13 cellular contexts compared by ENCODE assay signal in the genomic region with DNA sequence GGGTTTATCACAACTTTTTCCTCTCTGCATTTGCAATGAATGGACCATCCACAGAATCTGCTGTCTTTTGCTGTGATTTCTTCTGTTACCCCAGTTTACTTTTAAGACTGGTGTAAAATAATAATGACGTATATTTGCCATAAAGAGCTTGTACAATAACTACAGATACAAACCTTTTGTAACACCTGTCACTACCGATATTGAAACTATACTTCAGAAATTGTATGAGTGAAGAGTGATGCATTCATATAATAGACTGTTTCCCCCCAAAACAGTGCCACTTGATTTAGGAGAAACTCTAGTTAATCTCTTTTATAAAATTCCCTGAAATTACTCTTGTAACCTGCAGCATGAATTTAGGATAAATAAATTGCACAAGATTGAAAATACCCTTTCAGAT. TPM values are rescaled to one million over a fixed set of nuclear protein-coding genes. Genes with fewer than 3 reads are reported as not detected.
DNase-seq lines count a peak whose midpoint lies in the region; ATAC-seq and TF ChIP-seq lines count a peak whose summit lies in the region.
"Had no signal": no experiment of that assay in that cellular context is flagged by ENCODE, and none has a peak within 500 bp of the region (broad histone marks: within the 10 kb centered on the region; RNA-seq: fewer than 3 reads in every experiment).

No MANE protein-coding gene starts in this region.

- H3K4me2 ChIP-seq in HCT116 (ENCODE audit: low read length) = no peak overlapping the region

- TF ChIP-seq EP300 in stomach (IDR thresholded peaks at IDR 0.05) = no peak

- TF ChIP-seq POLR2A in HCT116 (IDR thresholded peaks at IDR 0.05; ENCODE audit: borderline replicate concordance, extremely low read depth, insufficient read depth, insufficient read length) (no peak), stomach (IDR thresholded peaks at IDR 0.05) (no peak)

- intact Hi-C loops in HCT116 (cut with micrococcal nuclease) (no loop called here), left lung (cut with DNase I) (no loop called here), stomach (cut with DNase I; ENCODE audit: low total_unique reads) (no loop called here)

- H3K4me3 ChIP-seq in HCT116 (replicated peaks in 1 of 2; ENCODE audit: low read depth in 1 of 2, low read length in 2 of 2) (no peak overlapping the region), SJSA1 (no peak overlapping the region), left lung (no peak overlapping the region), stomach (no peak overlapping the region)

- no peak overlapping the region for H3K9ac ChIP-seq in HCT116 (ENCODE audit: low read length)

- TF ChIP-seq RAD21 in HCT116 (IDR thresholded peaks at IDR 0.05; ENCODE audit: low read depth) = no peak

- TF ChIP-seq CTCF in HCT116 (IDR thresholded peaks at IDR 0.05 in 2 of 3, conservative IDR thresholded peaks at IDR 0.05 in 1 of 3; ENCODE audit: borderline replicate concordance in 1 of 3, insufficient read depth in 1 of 3, low read depth in 2 of 3, low read length in 2 of 3) (no peak), left lung (IDR thresholded peaks at IDR 0.05) (no peak), stomach (IDR thresholded peaks at IDR 0.05) (no peak)

- BruUV-seq in HCT116 (replicated peaks; lab: Mats Ljungman, UMichigan) = no TSS peak

- no peaks in the 10 kb centered on the region for H3K79me2 ChIP-seq in HCT116 (ENCODE audit: insufficient read depth, low read length)

- CTCF ChIA-PET in HCT116 (lab: Charles Lee) = no interaction called here

- WGBS in stomach, 5 donors = 82 to 87% (median 83%) methylated on average over 2 of the region's 2 CpGs

- POLR2A ChIA-PET in HCT116 (lab: Charles Lee) = no interaction called here

- no peak overlapping the region for H3K27ac ChIP-seq in HCT116 (ENCODE audit: low read depth, low read length)
- H3K27ac ChIP-seq in SJSA1 = peak overlapping the region; percentile 88
- H3K27ac ChIP-seq in left lung = peak overlapping the region; percentile 18 to 33
- H3K27ac ChIP-seq in stomach = peak overlapping the region in 4 of 5 donors; percentile 41 to 83 (median 80)

- ATAC-seq in HCT116 (no peak), left lung (no peak), HG03432 (IDR thresholded peaks at IDR 0.05; ENCODE audit: unreplicated experiment) (no peak)

- RAD21 ChIA-PET in HCT116 (lab: Charles Lee; ENCODE audit: low non-redundant PET in 1 of 2, low total read pairs in 2 of 2, uncharacterized antibody in 2 of 2, unreplicated experiment in 2 of 2) = no interaction called here

- no peaks in the 10 kb centered on the region for H3K36me3 ChIP-seq in HCT116 (ENCODE audit: control insufficient read depth in 1 of 2, insufficient read depth in 2 of 2, low read length in 2 of 2)
- H3K36me3 ChIP-seq in SJSA1 = no peaks in the 10 kb centered on the region
- no peaks in the 10 kb centered on the region for H3K36me3 ChIP-seq in left lung
- no peaks in the 10 kb centered on the region for H3K36me3 ChIP-seq in stomach

- peaks cover 3 to 32% of the 10 kb centered on the region in 2 experiments; a peak in 2 of 4 replicates for H3K4me1 ChIP-seq in HCT116 (ENCODE audit: control insufficient read depth in 1 of 2, insufficient read depth in 2 of 2, low read length in 2 of 2)
- H3K4me1 ChIP-seq in SJSA1 (replicated peaks) = peaks cover 66% of the 10 kb centered on the region
- no peaks in the 10 kb centered on the region for H3K4me1 ChIP-seq in left lung
- peaks cover 0 to 20% (median 4%) of the 10 kb centered on the region in 4 donors for H3K4me1 ChIP-seq in stomach

- DNase-seq in HCT116 (ENCODE audit: low read depth, low spot score) = no peak
- no peak for DNase-seq in SJSA1 (ENCODE audit: low read depth in 1 of 2, low spot score in 2 of 2)
- no peak for DNase-seq in left lung
- no peak for DNase-seq in stomach
- DNase-seq in NOMO-1 treated with dmso at 0.1 percent for 144 hours (lab: John Stamatoyannopoulos, UW; ENCODE audit: unreplicated experiment) = no peak
- DNase-seq in stimulated activated CD4-positive, alpha-beta T cell treated with anti-CD3 and anti-CD28 coated beads, Interleukin-2, amount 100 ng/mL, for 48 hours = no peak
- DNase-seq: activated effector memory CD4-positive, alpha-beta T cell treated with anti-CD3 and anti-CD28 coated beads, Interleukin-2, amount 50 U/mL, for 16 hours; CD4-positive, CD25-positive, alpha-beta regulatory T cell; Kasumi-1; mammary epithelial cell; NCI-H187; RPMI8226 had no signal

- H3K27me3 ChIP-seq in HCT116 (ENCODE audit: insufficient read depth, low read length) (no peaks in the 10 kb centered on the region), SJSA1 (replicated peaks) (no peaks in the 10 kb centered on the region), left lung (no peaks in the 10 kb centered on the region), stomach (no peaks in the 10 kb centered on the region)

- H3K9me3 ChIP-seq in HCT116 (ENCODE audit: control insufficient read depth in 1 of 2, insufficient read depth in 1 of 2, low read depth in 1 of 2, low read length in 2 of 2) = no peaks in the 10 kb centered on the region
- no peaks in the 10 kb centered on the region for H3K9me3 ChIP-seq in SJSA1 (replicated peaks)
- H3K9me3 ChIP-seq in left lung = no peaks in the 10 kb centered on the region
- no peaks in the 10 kb centered on the region for H3K9me3 ChIP-seq in stomach

- peak overlapping the region; percentile 65 for H2AFZ ChIP-seq in HCT116 (ENCODE audit: low read depth, low read length, poor library complexity, severe bottlenecking)

- no peaks in the 10 kb centered on the region for H4K20me1 ChIP-seq in HCT116 (ENCODE audit: insufficient read depth)

- H3K9me2 ChIP-seq in HCT116 (ENCODE audit: insufficient read depth) = no peaks in the 10 kb centered on the region

TF ChIP-seq in HCT116, 20 proteins besides CTCF, POLR2A, EP300 and RAD21:
- TF ChIP-seq CBX3 (IDR thresholded peaks at IDR 0.05; ENCODE audit: low read depth) (no peak), JUND (IDR thresholded peaks at IDR 0.05) (no peak), ZFX (IDR thresholded peaks at IDR 0.05) (no peak), EZH2phosphoT487 (IDR thresholded peaks at IDR 0.05; ENCODE audit: borderline replicate concordance) (no peak), POLR2AphosphoS5 (IDR thresholded peaks at IDR 0.05; ENCODE audit: low read depth, low read length) (no peak)
- TF ChIP-seq, protein P1, sequence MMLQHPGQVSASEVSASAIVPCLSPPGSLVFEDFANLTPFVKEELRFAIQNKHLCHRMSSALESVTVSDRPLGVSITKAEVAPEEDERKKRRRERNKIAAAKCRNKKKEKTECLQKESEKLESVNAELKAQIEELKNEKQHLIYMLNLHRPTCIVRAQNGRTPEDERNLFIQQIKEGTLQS (IDR thresholded peaks at IDR 0.05) = no peak
- TF ChIP-seq, protein P2, sequence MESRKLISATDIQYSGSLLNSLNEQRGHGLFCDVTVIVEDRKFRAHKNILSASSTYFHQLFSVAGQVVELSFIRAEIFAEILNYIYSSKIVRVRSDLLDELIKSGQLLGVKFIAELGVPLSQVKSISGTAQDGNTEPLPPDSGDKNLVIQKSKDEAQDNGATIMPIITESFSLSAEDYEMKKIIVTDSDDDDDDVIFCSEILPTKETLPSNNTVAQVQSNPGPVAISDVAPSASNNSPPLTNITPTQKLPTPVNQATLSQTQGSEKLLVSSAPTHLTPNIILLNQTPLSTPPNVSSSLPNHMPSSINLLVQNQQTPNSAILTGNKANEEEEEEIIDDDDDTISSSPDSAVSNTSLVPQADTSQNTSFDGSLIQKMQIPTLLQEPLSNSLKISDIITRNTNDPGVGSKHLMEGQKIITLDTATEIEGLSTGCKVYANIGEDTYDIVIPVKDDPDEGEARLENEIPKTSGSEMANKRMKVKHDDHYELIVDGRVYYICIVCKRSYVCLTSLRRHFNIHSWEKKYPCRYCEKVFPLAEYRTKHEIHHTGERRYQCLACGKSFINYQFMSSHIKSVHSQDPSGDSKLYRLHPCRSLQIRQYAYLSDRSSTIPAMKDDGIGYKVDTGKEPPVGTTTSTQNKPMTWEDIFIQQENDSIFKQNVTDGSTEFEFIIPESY (IDR thresholded peaks at IDR 0.05; ENCODE audit: extremely low read depth, insufficient replicate concordance, low read length) = no peak
- TF ChIP-seq, protein P3, sequence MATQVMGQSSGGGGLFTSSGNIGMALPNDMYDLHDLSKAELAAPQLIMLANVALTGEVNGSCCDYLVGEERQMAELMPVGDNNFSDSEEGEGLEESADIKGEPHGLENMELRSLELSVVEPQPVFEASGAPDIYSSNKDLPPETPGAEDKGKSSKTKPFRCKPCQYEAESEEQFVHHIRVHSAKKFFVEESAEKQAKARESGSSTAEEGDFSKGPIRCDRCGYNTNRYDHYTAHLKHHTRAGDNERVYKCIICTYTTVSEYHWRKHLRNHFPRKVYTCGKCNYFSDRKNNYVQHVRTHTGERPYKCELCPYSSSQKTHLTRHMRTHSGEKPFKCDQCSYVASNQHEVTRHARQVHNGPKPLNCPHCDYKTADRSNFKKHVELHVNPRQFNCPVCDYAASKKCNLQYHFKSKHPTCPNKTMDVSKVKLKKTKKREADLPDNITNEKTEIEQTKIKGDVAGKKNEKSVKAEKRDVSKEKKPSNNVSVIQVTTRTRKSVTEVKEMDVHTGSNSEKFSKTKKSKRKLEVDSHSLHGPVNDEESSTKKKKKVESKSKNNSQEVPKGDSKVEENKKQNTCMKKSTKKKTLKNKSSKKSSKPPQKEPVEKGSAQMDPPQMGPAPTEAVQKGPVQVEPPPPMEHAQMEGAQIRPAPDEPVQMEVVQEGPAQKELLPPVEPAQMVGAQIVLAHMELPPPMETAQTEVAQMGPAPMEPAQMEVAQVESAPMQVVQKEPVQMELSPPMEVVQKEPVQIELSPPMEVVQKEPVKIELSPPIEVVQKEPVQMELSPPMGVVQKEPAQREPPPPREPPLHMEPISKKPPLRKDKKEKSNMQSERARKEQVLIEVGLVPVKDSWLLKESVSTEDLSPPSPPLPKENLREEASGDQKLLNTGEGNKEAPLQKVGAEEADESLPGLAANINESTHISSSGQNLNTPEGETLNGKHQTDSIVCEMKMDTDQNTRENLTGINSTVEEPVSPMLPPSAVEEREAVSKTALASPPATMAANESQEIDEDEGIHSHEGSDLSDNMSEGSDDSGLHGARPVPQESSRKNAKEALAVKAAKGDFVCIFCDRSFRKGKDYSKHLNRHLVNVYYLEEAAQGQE (IDR thresholded peaks at IDR 0.05; ENCODE audit: low read depth) = no peak

RNA-seq across cellular contexts. Expression of a gene that starts 26.4 kb away (rescaled TPM):
- 26.2 TPM for total RNA-seq in HCT116 (2021; ENCODE audit: unreplicated experiment)
- 19.9 and 25.7 TPM in 2 replicates for polyA plus RNA-seq in HCT116 (2012)
- total RNA-seq in SJSA1 (2014; rRNA removed; shearing (Covaris generic)) = 41.4 and 49.8 TPM in 2 replicates
- total RNA-seq in left lung = 10 to 100 TPM; 42.2 to 89.8 TPM
- 10 to 100 TPM in 4 of 5 donors, 1 to 10 TPM in 1; 9.8 to 52.9 (median 16.9) TPM for total RNA-seq in stomach
- 10 to 100 TPM; 19.9 to 59.1 (median 25.5) TPM for polyA plus RNA-seq in stomach
